Comparison of ENCODE assay signal across 22 cellular contexts in the genomic region with DNA sequence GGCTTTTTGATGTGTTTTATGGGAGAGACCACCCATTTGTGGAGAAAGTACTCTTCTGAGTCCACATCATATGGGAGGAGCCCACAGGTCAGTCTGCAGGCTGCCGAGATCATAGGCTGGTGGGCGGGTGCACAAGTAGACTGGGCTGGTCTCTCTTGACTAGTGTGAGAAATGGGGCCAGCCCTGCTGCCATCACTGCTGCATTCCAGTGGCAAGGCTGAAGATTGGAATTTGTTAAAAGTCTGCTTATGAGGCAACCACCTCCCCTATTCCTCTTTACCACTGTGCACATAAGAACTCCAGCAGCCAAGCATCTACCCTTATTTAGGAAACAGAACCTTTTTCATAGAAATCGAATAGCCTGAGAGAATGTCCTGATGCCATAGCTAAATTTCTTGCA.
"Had no signal": no experiment of that assay in that cellular context is flagged by ENCODE, and none has a peak within 500 bp of the region (broad histone marks: within the 10 kb centered on the region; RNA-seq: fewer than 3 reads in every experiment).

No MANE protein-coding gene starts in this region.

- H3K27ac Mint-ChIP-seq: activated CD4-positive, alpha-beta memory T cell treated with anti-CD3 and anti-CD28 coated beads for 36 hours; activated CD4-positive, alpha-beta T cell treated with anti-CD3 and anti-CD28 coated beads for 36 hours; activated CD8-positive, alpha-beta memory T cell treated with anti-CD3 and anti-CD28 coated beads, Interleukin-2, amount 10 ng/mL, durations not matched to agents 7 days and 5 days; activated naive CD4-positive, alpha-beta T cell treated with anti-CD3 and anti-CD28 coated beads, Interleukin-2, amount 10 ng/mL, durations not matched to agents 7 days and 5 days; activated T-helper 2 cell treated with anti-CD3 and anti-CD28 coated beads, Interferon-gamma antibody, Interleukin-2, Interleukin-4, amounts not matched to agents 10 μg/mL and 5 μg/mL and 100 μg/mL, durations not matched to agents 14 hours and 24 hours and 36 hours; brain; stimulated activated naive B cell treated with anti-CD40 and anti-IgM and Interleukin-4, amounts not matched to agents 10 μg/mL and 1 μg/mL and 100 μg/mL, for 72 hours; T-helper 17 cell had no signal

- H3K36me3 ChIP-seq: uterus had no signal

- H3K79me2 ChIP-seq: parathyroid adenoma had no signal

- H3K4me3 ChIP-seq: adrenal gland, gastroesophageal sphincter, heart right ventricle, tibial artery, uterus had no signal

- H3K27ac ChIP-seq: adrenal gland, gastroesophageal sphincter, heart right ventricle, parathyroid adenoma, tibial artery, uterus, WERI-Rb-1 had no signal

- H3K4me3 Mint-ChIP-seq: activated CD4-positive, alpha-beta memory T cell treated with anti-CD3 and anti-CD28 coated beads for 36 hours; activated CD4-positive, alpha-beta T cell treated with anti-CD3 and anti-CD28 coated beads for 36 hours; activated CD8-positive, alpha-beta memory T cell treated with anti-CD3 and anti-CD28 coated beads, Interleukin-2, amount 10 ng/mL, durations not matched to agents 7 days and 5 days; activated naive CD4-positive, alpha-beta T cell treated with anti-CD3 and anti-CD28 coated beads, Interleukin-2, amount 10 ng/mL, durations not matched to agents 7 days and 5 days; brain; central memory CD8-positive, alpha-beta T cell; naive B cell; stimulated activated naive B cell treated with anti-CD40 and anti-IgM and Interleukin-4, amounts not matched to agents 10 μg/mL and 1 μg/mL and 100 μg/mL, for 72 hours; T-helper 17 cell had no signal

- H3K27me3 Mint-ChIP-seq: activated CD4-positive, alpha-beta memory T cell treated with anti-CD3 and anti-CD28 coated beads for 36 hours; activated CD4-positive, alpha-beta T cell treated with anti-CD3 and anti-CD28 coated beads for 36 hours; activated CD8-positive, alpha-beta memory T cell treated with anti-CD3 and anti-CD28 coated beads, Interleukin-2, amount 10 ng/mL, durations not matched to agents 7 days and 5 days; activated naive CD4-positive, alpha-beta T cell treated with anti-CD3 and anti-CD28 coated beads, Interleukin-2, amount 10 ng/mL, durations not matched to agents 7 days and 5 days; brain; central memory CD8-positive, alpha-beta T cell; naive B cell; stimulated activated naive B cell treated with anti-CD40 and anti-IgM and Interleukin-4, amounts not matched to agents 10 μg/mL and 1 μg/mL and 100 μg/mL, for 72 hours; T-helper 17 cell had no signal

- H3K9me3 Mint-ChIP-seq: activated CD4-positive, alpha-beta memory T cell treated with anti-CD3 and anti-CD28 coated beads for 36 hours; activated naive CD4-positive, alpha-beta T cell treated with anti-CD3 and anti-CD28 coated beads, Interleukin-2, amount 10 ng/mL, durations not matched to agents 7 days and 5 days; activated T-helper 2 cell treated with anti-CD3 and anti-CD28 coated beads, Interferon-gamma antibody, Interleukin-2, Interleukin-4, amounts not matched to agents 10 μg/mL and 5 μg/mL and 100 μg/mL, durations not matched to agents 14 hours and 24 hours and 36 hours; central memory CD8-positive, alpha-beta T cell; naive B cell; stimulated activated naive B cell treated with anti-CD40 and anti-IgM and Interleukin-4, amounts not matched to agents 10 μg/mL and 1 μg/mL and 100 μg/mL, for 72 hours had no signal

- DNase-seq: activated CD4-positive, alpha-beta memory T cell treated with anti-CD3 and anti-CD28 coated beads for 36 hours; activated CD4-positive, alpha-beta T cell treated with anti-CD3 and anti-CD28 coated beads for 36 hours; activated CD8-positive, alpha-beta memory T cell treated with anti-CD3 and anti-CD28 coated beads, Interleukin-2, amount 10 ng/mL, durations not matched to agents 7 days and 5 days; activated naive CD4-positive, alpha-beta T cell treated with anti-CD3 and anti-CD28 coated beads, Interleukin-2, amount 10 ng/mL, durations not matched to agents 7 days and 5 days; activated T-cell treated with anti-CD3 and anti-CD28 coated beads, Interleukin-2, amount 50 U/mL, for 1 hour; adrenal gland; cortex of kidney; effector CD4-positive, alpha-beta T cell; heart right ventricle; naive B cell; stimulated activated CD4-positive, alpha-beta T cell treated with anti-CD3 and anti-CD28 coated beads, Interleukin-4, amount 100 ng/mL, for 1 hour; stimulated activated naive B cell treated with anti-CD40 and anti-IgM and Interleukin-4, amounts not matched to agents 10 μg/mL and 1 μg/mL and 100 μg/mL, for 72 hours; T-helper 17 cell; tibial artery; uterus; WERI-Rb-1 had no signal

- H3K9me3 ChIP-seq: adrenal gland, gastroesophageal sphincter, heart right ventricle, tibial artery, uterus had no signal

- ATAC-seq: activated CD4-positive, alpha-beta T cell treated with anti-CD3 and anti-CD28 coated beads for 36 hours; activated CD8-positive, alpha-beta memory T cell treated with anti-CD3 and anti-CD28 coated beads, Interleukin-2, amount 10 ng/mL, durations not matched to agents 7 days and 5 days; gastroesophageal sphincter; heart right ventricle; left lobe of liver; stimulated activated naive B cell treated with anti-CD40 and anti-IgM and Interleukin-4, amounts not matched to agents 10 μg/mL and 1 μg/mL and 100 μg/mL, for 72 hours; T-helper 17 cell had no signal

- H2AFZ ChIP-seq: parathyroid adenoma had no signal

- H3K9ac ChIP-seq: parathyroid adenoma had no signal

- H3K4me1 ChIP-seq: adrenal gland, gastroesophageal sphincter, heart right ventricle, parathyroid adenoma, tibial artery, uterus had no signal

- H3K27me3 ChIP-seq: adrenal gland, gastroesophageal sphincter, heart right ventricle, tibial artery, uterus had no signal

- H3K4me1 Mint-ChIP-seq: activated CD4-positive, alpha-beta T cell treated with anti-CD3 and anti-CD28 coated beads for 36 hours; activated CD8-positive, alpha-beta memory T cell treated with anti-CD3 and anti-CD28 coated beads, Interleukin-2, amount 10 ng/mL, durations not matched to agents 7 days and 5 days; activated naive CD4-positive, alpha-beta T cell treated with anti-CD3 and anti-CD28 coated beads, Interleukin-2, amount 10 ng/mL, durations not matched to agents 7 days and 5 days; brain; central memory CD8-positive, alpha-beta T cell; naive B cell; stimulated activated naive B cell treated with anti-CD40 and anti-IgM and Interleukin-4, amounts not matched to agents 10 μg/mL and 1 μg/mL and 100 μg/mL, for 72 hours had no signal
